In the genomic region with DNA sequence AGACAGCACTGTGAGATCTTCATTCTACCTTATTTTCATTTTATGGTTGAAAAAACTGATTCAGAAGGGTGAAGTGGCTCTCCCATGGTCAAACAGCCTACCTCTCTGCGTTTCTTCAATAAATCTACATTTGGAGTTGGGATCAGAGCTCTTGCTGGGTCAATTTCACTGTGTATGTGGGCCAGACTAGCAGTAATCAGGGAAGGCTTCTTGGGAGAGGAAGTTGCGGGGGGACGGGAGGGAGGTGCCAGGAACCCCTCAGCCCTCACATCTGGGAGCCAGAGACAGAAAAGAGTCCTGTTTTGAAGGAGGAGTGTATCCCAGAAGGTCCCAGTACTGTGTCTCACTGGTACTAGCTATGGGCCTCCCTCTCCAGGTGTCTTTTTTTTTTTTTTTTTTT, we compare ENCODE assay signal across 1 cellular context.
TF ChIP-seq lines count a peak whose summit lies in the region.

No MANE protein-coding gene starts in this region.

TF ChIP-seq in GM23338, 12 proteins besides CTCF, POLR2A, EP300 and RAD21 (continued from another document):
- TF ChIP-seq STAT1 (IDR thresholded peaks at IDR 0.05; ENCODE audit: unreplicated experiment) (no peak), ZNF331 (CRISPR knock-in tag; IDR thresholded peaks at IDR 0.05; ENCODE audit: low read depth) (no peak), NANOG (IDR thresholded peaks at IDR 0.05; ENCODE audit: borderline replicate concordance) (no peak)
- TF ChIP-seq, protein P1, sequence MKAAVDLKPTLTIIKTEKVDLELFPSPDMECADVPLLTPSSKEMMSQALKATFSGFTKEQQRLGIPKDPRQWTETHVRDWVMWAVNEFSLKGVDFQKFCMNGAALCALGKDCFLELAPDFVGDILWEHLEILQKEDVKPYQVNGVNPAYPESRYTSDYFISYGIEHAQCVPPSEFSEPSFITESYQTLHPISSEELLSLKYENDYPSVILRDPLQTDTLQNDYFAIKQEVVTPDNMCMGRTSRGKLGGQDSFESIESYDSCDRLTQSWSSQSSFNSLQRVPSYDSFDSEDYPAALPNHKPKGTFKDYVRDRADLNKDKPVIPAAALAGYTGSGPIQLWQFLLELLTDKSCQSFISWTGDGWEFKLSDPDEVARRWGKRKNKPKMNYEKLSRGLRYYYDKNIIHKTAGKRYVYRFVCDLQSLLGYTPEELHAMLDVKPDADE (IDR thresholded peaks at IDR 0.05) = no peak
